ENCODE assay signal across 8 cellular contexts in the genomic region with DNA sequence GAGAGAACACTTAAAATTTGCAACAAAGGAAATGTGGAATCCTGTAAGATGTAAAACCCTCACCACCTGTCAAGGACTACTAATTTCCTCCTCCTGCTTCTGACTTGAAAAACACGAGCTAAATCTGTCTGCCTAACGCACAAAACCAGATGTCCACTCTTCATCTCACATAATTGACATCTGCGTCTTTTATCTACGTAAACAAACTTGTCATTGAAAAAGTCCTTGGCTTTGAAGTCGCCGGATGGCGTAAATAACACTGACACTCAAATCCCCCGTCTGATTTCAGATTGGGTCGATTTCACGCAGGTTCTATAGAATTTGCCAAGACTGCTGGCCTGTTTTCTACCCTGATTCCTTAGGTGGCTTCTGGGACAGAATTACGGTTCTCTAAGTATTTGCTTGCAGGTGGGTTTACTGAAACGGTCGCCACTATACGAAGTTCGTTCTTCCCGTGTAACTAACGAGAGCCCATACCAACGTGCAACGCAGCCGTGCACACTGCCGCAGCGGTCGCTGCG. TPM values are rescaled to one million over a fixed set of nuclear protein-coding genes. Genes with fewer than 3 reads are reported as not detected.
DNase-seq lines count a peak whose midpoint lies in the region; ATAC-seq lines count a peak whose summit lies in the region.

No MANE protein-coding gene starts in this region.

- ATAC-seq in GM21515 (IDR thresholded peaks at IDR 0.05; ENCODE audit: unreplicated experiment) (peak; percentile 12), HG03469 (IDR thresholded peaks at IDR 0.05; ENCODE audit: unreplicated experiment) (no peak)

- no peaks in the 10 kb centered on the region for H3K36me3 ChIP-seq in subcutaneous abdominal adipose tissue (ENCODE audit: control insufficient read depth in 5 of 5, insufficient read depth in 5 of 5, low read length in 5 of 5)

- H3K4me1 ChIP-seq in subcutaneous abdominal adipose tissue (ENCODE audit: control insufficient read depth in 5 of 5, insufficient read depth in 5 of 5, low read length in 5 of 5): peaks cover 0 to 27% (median 20%) of the 10 kb centered on the region in 5 donors

- peak overlapping the region; percentile 84 for H3K27ac ChIP-seq in subcutaneous abdominal adipose tissue (ENCODE audit: low read depth, low read length)

- H3K4me3 ChIP-seq in subcutaneous abdominal adipose tissue (ENCODE audit: low read depth in 1 of 5, low read length in 5 of 5): peak overlapping the region; percentile 82 to 97 (median 90)

- H3K9me3 ChIP-seq in subcutaneous abdominal adipose tissue (ENCODE audit: control insufficient read depth in 5 of 5, low read length in 5 of 5): no peaks in the 10 kb centered on the region

- peak; percentile 82 for DNase-seq in DMS 273 treated with DMSO at 0.1 percent for 48 hours (lab: John Stamatoyannopoulos, UW)
- peak; percentile 9 for DNase-seq in M059J (ENCODE audit: low read depth)
- DNase-seq in amniotic epithelial cell (ENCODE audit: low read depth): peak; percentile 27
- DNase-seq in inferior parietal cortex (ENCODE audit: extremely low spot score): peak; percentile 72
- DNase-seq in central memory CD4-positive, alpha-beta T cell: no peak

- H3K9ac ChIP-seq in subcutaneous abdominal adipose tissue (ENCODE audit: low read length in 5 of 5): peak overlapping the region; percentile 70 to 100 (median 97)

- H3K27me3 ChIP-seq in subcutaneous abdominal adipose tissue (ENCODE audit: control insufficient read depth in 5 of 5, insufficient read depth in 4 of 5, low read length in 5 of 5): no peaks in the 10 kb centered on the region

RNA-seq across cellular contexts. Expression of a gene that starts 0.5 kb away (rescaled TPM):
- total RNA-seq in M059J (2014; rRNA removed; shearing (Covaris generic)): 31.2 and 51.0 TPM in 2 replicates

RNA-seq across cellular contexts. Expression of a gene that starts 15.2 kb away (rescaled TPM):
- total RNA-seq in M059J (2014; rRNA removed; shearing (Covaris generic)): 258 and 448 TPM in 2 replicates

RNA-seq across cellular contexts. Expression of a gene that starts 15.7 kb away (rescaled TPM):
- 144 and 237 TPM in 2 replicates for total RNA-seq in M059J (2014; rRNA removed; shearing (Covaris generic))
